Comparison of ENCODE assay signal across 12 cellular contexts in genomic region chr2:10883880-10884529, GRCh38. TPM values are rescaled to one million over a fixed set of nuclear protein-coding genes. Genes with fewer than 3 reads are reported as not detected.
DNase-seq lines count a peak whose midpoint lies in the region; TF ChIP-seq lines count a peak whose summit lies in the region.
"Had no signal": no experiment of that assay in that cellular context is flagged by ENCODE, and none has a peak within 500 bp of the region (broad histone marks: within the 10 kb centered on the region; RNA-seq: fewer than 3 reads in every experiment).

No MANE protein-coding gene starts in this region.

- peak overlapping the region; percentile 72 for H3K27ac ChIP-seq in HUES48 (ENCODE audit: low read depth, low read length)

- no peaks in the 10 kb centered on the region for H3K36me3 ChIP-seq in HUES48 (ENCODE audit: control insufficient read depth, insufficient read depth, low read length)

- in situ Hi-C loops in Caki2 (cut with HindIII; ENCODE audit: low pct_unique_long_range_greater_than_20kb, low sequenced_read_pairs) = no loop called here

- no peaks in the 10 kb centered on the region for H3K36me3 Mint-ChIP-seq in neural crest cell (ENCODE audit: low read depth)
- H3K36me3 Mint-ChIP-seq: mesothelial cell of epicardium had no signal

- peak; percentile 15 for DNase-seq in Caki2 (ENCODE audit: low read depth)
- peak; percentile 23 for DNase-seq in epithelial cell of proximal tubule (ENCODE audit: low read depth)
- no peak for DNase-seq in neural crest cell (ENCODE audit: low read depth, low spot score)
- DNase-seq in DMS 273 treated with DMSO at 0.1 percent for 48 hours (lab: John Stamatoyannopoulos, UW) = no peak
- no peak for DNase-seq in OCI-M1 (lab: John Stamatoyannopoulos, UW)
- no peak for DNase-seq in T-helper 2 cell
- DNase-seq in activated gamma-delta T cell treated with Interleukin-2 at 50 U/mL for 16 hours = no peak
- DNase-seq: NCI-H2107; stimulated activated naive CD8-positive, alpha-beta T cell treated with anti-CD3 and anti-CD28 coated beads, Interleukin-15, Interleukin-2, amounts not matched to agents 100 U/mL and 50 U/mL, for 24 hours had no signal

- no peaks in the 10 kb centered on the region for H3K27me3 ChIP-seq in HUES48 (ENCODE audit: control insufficient read depth, insufficient read depth, low read length)

- peaks cover 18% of the 10 kb centered on the region for H3K4me1 ChIP-seq in HUES48 (ENCODE audit: control insufficient read depth, insufficient read depth, low read length)

- no peak overlapping the region for H3K9ac ChIP-seq in HUES48 (ENCODE audit: low read depth, low read length)

- no peak overlapping the region for H3K27ac Mint-ChIP-seq in neural crest cell (ENCODE audit: unreplicated experiment)

- no peaks in the 10 kb centered on the region for H3K9me3 ChIP-seq in HUES48 (ENCODE audit: control insufficient read depth, insufficient read depth, low read length)

- no peaks in the 10 kb centered on the region for H3K9me3 Mint-ChIP-seq in neural crest cell
- H3K9me3 Mint-ChIP-seq: mesothelial cell of epicardium had no signal

- TF ChIP-seq CTCF in epithelial cell of proximal tubule (conservative IDR thresholded peaks at IDR 0.05; ENCODE audit: low read depth, low read length) (no peak), neural crest cell (conservative IDR thresholded peaks at IDR 0.05) (no peak)

- H3K4me3 ChIP-seq in HUES48 (ENCODE audit: low read depth, low read length) = no peak overlapping the region
- H3K4me3 ChIP-seq in epithelial cell of proximal tubule (ENCODE audit: low read depth, low read length) = no peak overlapping the region

- peaks cover 25% of the 10 kb centered on the region for H3K4me1 Mint-ChIP-seq in neural crest cell

- peaks cover 3% of the 10 kb centered on the region for H3K27me3 Mint-ChIP-seq in neural crest cell (ENCODE audit: low read depth)

- peak overlapping the region; percentile 21 for H3K4me3 Mint-ChIP-seq in neural crest cell
- H3K4me3 Mint-ChIP-seq: mesothelial cell of epicardium had no signal

RNA-seq across cellular contexts. Expression of gene KCNF1, which starts 27.7 kb away (rescaled TPM):
- total RNA-seq in Caki2 (2014; rRNA removed; shearing (Covaris generic); ENCODE audit: low replicate concordance) = 0.17 TPM in 1 of 2 replicates, not detected in the other
- total RNA-seq in epithelial cell of proximal tubule (0.36 and 1.3 TPM in 2 replicates), neural crest cell (0.93 and 1.1 TPM in 2 replicates)
- total RNA-seq: activated CD8-positive, alpha-beta memory T cell treated with anti-CD3 and anti-CD28 coated beads for 36 hours had no signal

Comparison
In these comparisons a context has a peak if more than half of its experiments do, and no peak if none do; other contexts are left out.
1. DNase-seq: peak in Caki2 (single experiment) and epithelial cell of proximal tubule (single experiment); none in neural crest cell (single experiment), DMS 273 treated with DMSO at 0.1 percent for 48 hours (single experiment), OCI-M1 (single experiment), T-helper 2 cell (0 of 5) and activated gamma-delta T cell treated with Interleukin-2 at 50 U/mL for 16 hours (single experiment).